Comparison of ENCODE assay signal across 21 cellular contexts in the genomic region with DNA sequence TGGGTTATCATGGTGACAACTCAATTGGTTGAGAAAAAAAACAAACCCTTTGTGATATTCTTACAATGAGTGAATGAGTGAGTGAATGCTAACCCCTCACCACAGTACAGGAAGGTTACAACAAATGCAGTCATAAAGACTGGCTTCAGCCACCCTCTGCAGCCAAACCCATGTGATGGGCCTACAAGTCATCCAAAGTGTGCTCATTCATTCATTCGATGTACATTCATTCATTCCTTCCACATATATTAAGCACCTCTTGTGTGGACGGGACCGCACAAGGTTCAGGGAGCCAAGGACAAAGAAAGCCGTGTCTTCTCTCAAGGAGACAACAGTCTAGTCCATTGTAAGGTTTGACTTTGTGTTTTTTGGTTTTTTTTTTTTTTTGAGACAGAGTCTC.
"Had no signal": no experiment of that assay in that cellular context is flagged by ENCODE, and none has a peak within 500 bp of the region (broad histone marks: within the 10 kb centered on the region; RNA-seq: fewer than 3 reads in every experiment).

No MANE protein-coding gene starts in this region.

- H3K27ac ChIP-seq: cardiac muscle cell, dorsolateral prefrontal cortex, foreskin keratinocyte, stomach had no signal

- H3K9me3 ChIP-seq: SK-N-SH, stomach had no signal

- ATAC-seq: activated T-cell treated with anti-CD3 and anti-CD28 coated beads, Interleukin-2, amount 50 U/mL, for 72 hours; foreskin keratinocyte; left lobe of liver; T-cell had no signal

- H3K4me1 ChIP-seq: foreskin keratinocyte had no signal

- H3K27me3 ChIP-seq: cardiac muscle cell had no signal

- H3K4me3 ChIP-seq: cardiac muscle cell, dorsolateral prefrontal cortex, lung, stomach had no signal

- H3K36me3 Mint-ChIP-seq: activated naive CD8-positive, alpha-beta T cell; mesothelial cell of epicardium; T-cell had no signal

- H3K4me3 Mint-ChIP-seq: activated B cell treated with CpG ODN at 0.5 μM for 24 hours; activated CD4-positive, alpha-beta memory T cell treated with anti-CD3 and anti-CD28 coated beads for 36 hours; activated T-cell treated with anti-CD3 and anti-CD28 coated beads, Interleukin-2, amount 50 U/mL, for 72 hours; mesothelial cell of epicardium; nephron progenitor cell had no signal

- H3K27ac Mint-ChIP-seq: activated B cell treated with CpG ODN at 0.5 μM for 24 hours; activated CD4-positive, alpha-beta memory T cell treated with anti-CD3 and anti-CD28 coated beads for 36 hours; activated naive CD8-positive, alpha-beta T cell; activated T-cell treated with anti-CD3 and anti-CD28 coated beads, Interleukin-2, amount 50 U/mL, for 72 hours; mesothelial cell of epicardium; nephron progenitor cell; T-cell had no signal

- FAIRE-seq: kidney had no signal

- H3K4me2 ChIP-seq: SK-N-SH had no signal

- H3K36me3 ChIP-seq: cardiac muscle cell, stomach had no signal

- DNase-seq: activated B cell treated with CpG ODN at 0.5 μM for 24 hours; activated CD4-positive, alpha-beta memory T cell treated with anti-CD3 and anti-CD28 coated beads for 36 hours; activated CD4-positive, alpha-beta T cell treated with anti-CD3 and anti-CD28 coated beads for 4 hours; activated T-cell treated with anti-CD3 and anti-CD28 coated beads, Interleukin-2, amount 50 U/mL, for 72 hours; amygdala; dorsolateral prefrontal cortex; foreskin keratinocyte; glutamatergic neuron; hypothalamus; nephron progenitor cell; nucleus accumbens; SK-N-SH; stomach; T-cell; trophoblast cell had no signal

- H3K9me3 Mint-ChIP-seq: activated CD4-positive, alpha-beta memory T cell treated with anti-CD3 and anti-CD28 coated beads for 36 hours; activated T-cell treated with anti-CD3 and anti-CD28 coated beads, Interleukin-2, amount 50 U/mL, for 72 hours had no signal

- H3K9ac ChIP-seq: SK-N-SH had no signal
